In genomic region chr11:7577883-7578242, GRCh38 we compare ENCODE assay signal across 8 cellular contexts.
DNase-seq lines count a peak whose midpoint lies in the region; ATAC-seq, FAIRE-seq and TF ChIP-seq lines count a peak whose summit lies in the region.

No MANE protein-coding gene starts in this region.

- peak; percentile 26 for DNase-seq in activated naive CD4-positive, alpha-beta T cell treated with anti-CD3 and anti-CD28 coated beads, Interleukin-2, amount 10 ng/mL, durations not matched to agents 7 days and 5 days
- DNase-seq in activated naive CD4-positive, alpha-beta T cell treated with anti-CD3 and anti-CD28 coated beads, Interleukin-2, amount 50 U/mL, for 16 hours = no peak
- peak; percentile 59 for DNase-seq in SKM-1 treated with dmso at 0.1 percent for 144 hours (lab: John Stamatoyannopoulos, UW; ENCODE audit: unreplicated experiment)
- DNase-seq in fibroblast of lung (ENCODE audit: low read depth in 2 of 2) = peak; percentile 18 to 47
- DNase-seq in pancreas = no peak
- DNase-seq in GOT3 (lab: John Stamatoyannopoulos, UW) = no peak

- ATAC-seq in pancreas (peak; percentile 15 to 44 (median 26)), HG03565 (IDR thresholded peaks at IDR 0.05; ENCODE audit: unreplicated experiment) (no peak), HG03342 (IDR thresholded peaks at IDR 0.05; ENCODE audit: unreplicated experiment) (no peak)

- WGBS in pancreas, 2 donors = 42 to 49% methylated on average over 8 of the region's 8 CpGs

- no peaks in the 10 kb centered on the region for H3K79me2 ChIP-seq in fibroblast of lung (ENCODE audit: control insufficient read depth, insufficient read depth, low read length)

- H2AFZ ChIP-seq in fibroblast of lung (ENCODE audit: low read length) = peak overlapping the region; percentile 75

- no peaks in the 10 kb centered on the region for H3K27me3 ChIP-seq in fibroblast of lung (ENCODE audit: control insufficient read depth, insufficient read depth, low read length)
- no peaks in the 10 kb centered on the region for H3K27me3 ChIP-seq in pancreas

- H3K4me1 Mint-ChIP-seq in activated naive CD4-positive, alpha-beta T cell treated with anti-CD3 and anti-CD28 coated beads, Interleukin-2, amount 10 ng/mL, durations not matched to agents 7 days and 5 days = peaks cover 44% of the 10 kb centered on the region

- H3K4me1 ChIP-seq in fibroblast of lung (ENCODE audit: control insufficient read depth, extremely low read depth, insufficient read depth, low read length) = peaks cover 43% of the 10 kb centered on the region
- peaks cover 0 to 6% (median 5%) of the 10 kb centered on the region in 3 donors for H3K4me1 ChIP-seq in pancreas

- no peak for FAIRE-seq in pancreas (lab: Jason Lieb, UNC)

- CTCF ChIA-PET in activated naive CD4-positive, alpha-beta T cell treated with anti-CD3 and anti-CD28 coated beads, Interleukin-2, amount 10 ng/mL, durations not matched to agents 7 days and 5 days (lab: Charles Lee) = interaction anchor here (0.8 to 2.3 kb wide), 5 partner anchors 28 to 98 kb away, joined by 3 to 9 read pairs (median 3); no protein-coding TSS in a partner anchor

- intact Hi-C loops in pancreas (cut with DNase I) = no loop called here

- H3K4me3 Mint-ChIP-seq in activated naive CD4-positive, alpha-beta T cell treated with anti-CD3 and anti-CD28 coated beads, Interleukin-2, amount 10 ng/mL, durations not matched to agents 7 days and 5 days = peak overlapping the region; percentile 19

- H3K4me3 ChIP-seq in fibroblast of lung (replicated peaks in 1 of 4; ENCODE audit: control extremely low read depth in 1 of 4, insufficient read depth in 1 of 4, low read depth in 3 of 4, low read length in 4 of 4) (peak overlapping the region; percentile 14 to 56 (median 36)), pancreas (peak overlapping the region in 1 of 4 donors; percentile 22)

- H3K9me3 ChIP-seq in fibroblast of lung (ENCODE audit: control insufficient read depth, insufficient read depth, low read depth, low read length) = no peaks in the 10 kb centered on the region
- no peaks in the 10 kb centered on the region for H3K9me3 ChIP-seq in pancreas

- peak overlapping the region; percentile 89 for H3K4me2 ChIP-seq in fibroblast of lung (ENCODE audit: extremely low read depth, insufficient read depth, low read length)

- no peaks in the 10 kb centered on the region for H3K9me3 Mint-ChIP-seq in activated naive CD4-positive, alpha-beta T cell treated with anti-CD3 and anti-CD28 coated beads, Interleukin-2, amount 10 ng/mL, durations not matched to agents 7 days and 5 days

- H3K36me3 Mint-ChIP-seq in activated naive CD4-positive, alpha-beta T cell treated with anti-CD3 and anti-CD28 coated beads, Interleukin-2, amount 10 ng/mL, durations not matched to agents 7 days and 5 days = peaks cover 1% of the 10 kb centered on the region

- no peak overlapping the region for H3K9ac ChIP-seq in fibroblast of lung (ENCODE audit: insufficient read depth, low read length)

- peak overlapping the region; percentile 15 for H3K27ac Mint-ChIP-seq in activated naive CD4-positive, alpha-beta T cell treated with anti-CD3 and anti-CD28 coated beads, Interleukin-2, amount 10 ng/mL, durations not matched to agents 7 days and 5 days

- H3K27ac ChIP-seq in fibroblast of lung (ENCODE audit: insufficient read depth, low read length) (peak overlapping the region; percentile 50), pancreas (peak overlapping the region in 2 of 4 donors; percentile 25 to 62)

- peaks cover 82% of the 10 kb centered on the region for H3K27me3 Mint-ChIP-seq in activated naive CD4-positive, alpha-beta T cell treated with anti-CD3 and anti-CD28 coated beads, Interleukin-2, amount 10 ng/mL, durations not matched to agents 7 days and 5 days

- H3K36me3 ChIP-seq in fibroblast of lung (ENCODE audit: control insufficient read depth, insufficient read depth, low read length) = no peaks in the 10 kb centered on the region
- H3K36me3 ChIP-seq in pancreas = no peaks in the 10 kb centered on the region

- TF ChIP-seq CTCF in fibroblast of lung (conservative IDR thresholded peaks at IDR 0.05 in 1 of 2, IDR thresholded peaks at IDR 0.05 in 1 of 2; ENCODE audit: low read depth in 1 of 2, low read length in 2 of 2) (no peak), pancreas (IDR thresholded peaks at IDR 0.05) (no peak)

- H4K20me1 ChIP-seq in fibroblast of lung (ENCODE audit: control insufficient read depth, extremely low read depth, insufficient read depth, low read length) = no peaks in the 10 kb centered on the region

Comparison
In these comparisons a context has a peak if more than half of its experiments do, and no peak if none do; other contexts are left out.
1. DNase-seq: peak in activated naive CD4-positive, alpha-beta T cell treated with anti-CD3 and anti-CD28 coated beads, Interleukin-2, amount 10 ng/mL, durations not matched to agents 7 days and 5 days (single experiment), SKM-1 treated with dmso at 0.1 percent for 144 hours (single experiment) and fibroblast of lung (2 of 2); none in activated naive CD4-positive, alpha-beta T cell treated with anti-CD3 and anti-CD28 coated beads, Interleukin-2, amount 50 U/mL, for 16 hours (single experiment), pancreas (0 of 6) and GOT3 (single experiment).
2. ATAC-seq: peak in pancreas (4 of 4); none in HG03565 (single experiment) and HG03342 (single experiment).